ENCODE assay signal across 5 cellular contexts in genomic region chr1:156607344-156607743, GRCh38. TPM values are rescaled to one million over a fixed set of nuclear protein-coding genes. Genes with fewer than 3 reads are reported as not detected.
"Had no signal": no experiment of that assay in that cellular context is flagged by ENCODE, and none has a peak within 500 bp of the region (broad histone marks: within the 10 kb centered on the region; RNA-seq: fewer than 3 reads in every experiment).

No MANE protein-coding gene starts in this region.

RNA-seq across cellular contexts. Expression of gene HAPLN2, which starts 11.9 kb away (rescaled TPM):
- total RNA-seq: NCI-H460, RPMI7951 had no signal

RNA-seq across cellular contexts. Expression of gene TTC24, which starts 27.8 kb away (rescaled TPM):
- total RNA-seq: NCI-H460, PC-3, Right ventricle myocardium inferior, RPMI7951, SJCRH30 had no signal

RNA-seq across cellular contexts. Expression of gene BCAN, which starts 34.6 kb away (rescaled TPM):
- total RNA-seq: PC-3, SJCRH30 had no signal
